ENCODE assay signal across 8 cellular contexts in genomic region chr11:287821-288327, GRCh38. TPM values are rescaled to one million over a fixed set of nuclear protein-coding genes. Genes with fewer than 3 reads are reported as not detected.
A peak's percentile ranks its signal among the peaks of the same experiment; 100 is the strongest.
DNase-seq lines count a peak whose midpoint lies in the region; TF ChIP-seq lines count a peak whose summit lies in the region.

No MANE protein-coding gene starts in this region.

- H3K27ac ChIP-seq in mucosa of rectum (ENCODE audit: low read depth in 2 of 2, low read length in 2 of 2) (peak overlapping the region in 1 of 2 donors; percentile 67), uterus (no peak overlapping the region)

- H3K9me3 ChIP-seq in mucosa of rectum (ENCODE audit: control insufficient read depth in 2 of 2, low read length in 2 of 2) (no peaks in the 10 kb centered on the region), uterus (no peaks in the 10 kb centered on the region)

- 0 out of 2 replicates have a peak, but pooled peaks have one; percentile 8 for TF ChIP-seq POLR2A in Raji (IDR thresholded peaks at IDR 0.05; ENCODE audit: insufficient read depth, low read depth, low read length)
- no peak for TF ChIP-seq POLR2A in uterus (IDR thresholded peaks at IDR 0.05)

- TF ChIP-seq CTCF in CD14-positive monocyte (IDR thresholded peaks at IDR 0.05) (no peak), choroid plexus epithelial cell (conservative IDR thresholded peaks at IDR 0.05; ENCODE audit: low read depth, low read length) (no peak), uterus (IDR thresholded peaks at IDR 0.05) (no peak)

- peaks cover 4 to 11% of the 10 kb centered on the region in 2 donors for H3K36me3 Mint-ChIP-seq in CD14-positive monocyte

- peak overlapping the region; percentile 63 for H3K9ac ChIP-seq in mucosa of rectum (ENCODE audit: low read depth in 1 of 2, low read length in 2 of 2)

- peaks cover 19% of the 10 kb centered on the region for H3K4me1 Mint-ChIP-seq in CD14-positive monocyte

- H3K36me3 ChIP-seq in mucosa of rectum (ENCODE audit: control insufficient read depth in 2 of 2, insufficient read depth in 2 of 2, low read length in 2 of 2) (no peaks in the 10 kb centered on the region), uterus (no peaks in the 10 kb centered on the region)

- peak overlapping the region in 2 of 7 donors; percentile 32 to 54 for H3K27ac Mint-ChIP-seq in CD14-positive monocyte

- peak overlapping the region; percentile 82 to 95 for H3K4me3 Mint-ChIP-seq in CD14-positive monocyte

- H3K4me1 ChIP-seq in mucosa of rectum (ENCODE audit: control insufficient read depth in 2 of 2, insufficient read depth in 2 of 2, low read length in 2 of 2) (peaks cover 12 to 17% of the 10 kb centered on the region in 2 donors), uterus (peaks cover 0 to 6% of the 10 kb centered on the region in 2 donors)

- H3K9me3 Mint-ChIP-seq in CD14-positive monocyte = peaks cover 0 to 9% (median 5%) of the 10 kb centered on the region in 7 donors

- H3K4me3 ChIP-seq in choroid plexus epithelial cell (ENCODE audit: low read depth, low read length) (peak overlapping the region; percentile 56), mucosa of rectum (ENCODE audit: low read length in 2 of 2) (peak overlapping the region; percentile 45 to 73), uterus (peak overlapping the region; percentile 29 to 62)

- H3K27me3 ChIP-seq in mucosa of rectum (ENCODE audit: control insufficient read depth in 2 of 2, insufficient read depth in 2 of 2, low read length in 2 of 2) = peaks cover 6 to 30% of the 10 kb centered on the region in 2 donors
- peaks cover 0 to 5% of the 10 kb centered on the region in 2 donors for H3K27me3 ChIP-seq in uterus

- intact Hi-C loops in CD14-positive monocyte (cut with micrococcal nuclease) (loop anchor here in 1 of 2 donors (5.0 kb wide), 1 partner anchor 36 kb away; no protein-coding TSS in a partner anchor), uterus (cut with DNase I; ENCODE audit: low total_unique reads) (no loop called here)

- DNase-seq in CD14-positive monocyte (ENCODE audit: low spot score) (peak; percentile 43), choroid plexus epithelial cell (ENCODE audit: low read depth) (no peak), uterus (peak; percentile 15 to 22), middle frontal gyrus (ENCODE audit: extremely low spot score, low spot score) (no peak), SHP77 (lab: John Stamatoyannopoulos, UW) (no peak), T-helper 9 cell (no peak)

- H3K27me3 Mint-ChIP-seq in CD14-positive monocyte (ENCODE audit: low read depth in 3 of 3) = peaks cover 35 to 62% (median 40%) of the 10 kb centered on the region in 3 donors

RNA-seq across cellular contexts. Expression of gene PGGHG, which starts 1.1 kb away (rescaled TPM):
- 1 to 10 TPM; 1.6 to 2.1 TPM for polyA plus RNA-seq in CD14-positive monocyte
- total RNA-seq in uterus = 10 to 100 TPM in 3 of 4 donors, 1 to 10 TPM in 1; 7.9 to 29.1 (median 14.2) TPM

RNA-seq across cellular contexts. Expression of gene NLRP6, which starts 9.7 kb away (rescaled TPM):
- under 1 TPM; 0.10 to 0.24 TPM for polyA plus RNA-seq in CD14-positive monocyte
- total RNA-seq in uterus = under 1 TPM in 2 of 4 donors, not detected in 2; 0.30 to 0.51 TPM

RNA-seq across cellular contexts. Expression of gene IFITM5, which starts 11.5 kb away (rescaled TPM):
- polyA plus RNA-seq in CD14-positive monocyte = not detected
- total RNA-seq in uterus = not detected

RNA-seq across cellular contexts. Expression of gene IFITM2, which starts 19.7 kb away (rescaled TPM):
- 1,000 to 10,000 TPM in 1 of 2 donors, 100 to 1,000 TPM in 1; 625 to 1,147 TPM for polyA plus RNA-seq in CD14-positive monocyte
- total RNA-seq in uterus = 100 to 1,000 TPM in 3 of 4 donors, 10 to 100 TPM in 1; 27.8 to 926 (median 269) TPM

RNA-seq across cellular contexts. Expression of gene IFITM1, which starts 26.0 kb away (rescaled TPM):
- 10 to 100 TPM; 26.0 to 36.3 TPM for polyA plus RNA-seq in CD14-positive monocyte
- total RNA-seq in uterus = 100 to 1,000 TPM in 2 of 4 donors, 10 to 100 TPM in 2; 13.4 to 672 (median 239) TPM

Comparison
In these comparisons a context has a peak if more than half of its experiments do, and no peak if none do; other contexts are left out.
1. DNase-seq: peak in CD14-positive monocyte (single experiment) and uterus (2 of 2); none in choroid plexus epithelial cell (single experiment), middle frontal gyrus (single experiment), SHP77 (0 of 2) and T-helper 9 cell (single experiment).
2. Peak in every context shown above with its lines, with median percentiles within 50 percentile points of each other: H3K4me3 ChIP-seq.